ENCODE assay signal across 1 cellular context in genomic region chr3:141486416-141486734, GRCh38.
TF ChIP-seq lines count a peak whose summit lies in the region.

No MANE protein-coding gene starts in this region.

TF ChIP-seq in IMR-90, 13 proteins besides CTCF, POLR2A, EP300 and RAD21 (continued from another document):
- TF ChIP-seq SMC3 (IDR thresholded peaks at IDR 0.05; ENCODE audit: low read depth, low read length): no peak
TF ChIP-seq in IMR-90: peak in this region for 0.
